Comparison of ENCODE assay signal across 25 cellular contexts in genomic region chr7:157963526-157963925, GRCh38.
"Had no signal": no experiment of that assay in that cellular context is flagged by ENCODE, and none has a peak within 500 bp of the region (broad histone marks: within the 10 kb centered on the region; RNA-seq: fewer than 3 reads in every experiment).

No MANE protein-coding gene starts in this region.

- H3K4me1 ChIP-seq: left ventricle myocardium inferior, right atrium auricular region, right lobe of liver, stomach, testis, thyroid gland, transverse colon, upper lobe of left lung, vagina had no signal

- H3K27me3 ChIP-seq: ovary, right atrium auricular region, right lobe of liver, testis, thyroid gland, upper lobe of left lung, vagina had no signal

- H3K36me3 Mint-ChIP-seq: natural killer cell treated with Interleukin-12 subunit alpha and Interleukin-12 subunit beta and Interleukin-15 and Interleukin-18, amount 100 ng/mL, for 72 hours; stimulated activated naive B cell treated with anti-CD40 and anti-IgM and Interleukin-4, amounts not matched to agents 10 μg/mL and 1 μg/mL and 100 μg/mL, for 72 hours had no signal

- H3K27ac Mint-ChIP-seq: naive thymus-derived CD4-positive, alpha-beta T cell; natural killer cell treated with Interleukin-12 subunit alpha and Interleukin-12 subunit beta and Interleukin-15 and Interleukin-18, amount 100 ng/mL, for 72 hours; progenitor cell of endocrine pancreas; stimulated activated naive B cell treated with anti-CD40 and anti-IgM and Interleukin-4, amounts not matched to agents 10 μg/mL and 1 μg/mL and 100 μg/mL, for 72 hours had no signal

- H3K9me3 ChIP-seq: mucosa of descending colon, ovary, right lobe of liver, testis, thyroid gland, transverse colon, upper lobe of left lung, vagina had no signal

- H3K9me3 Mint-ChIP-seq: natural killer cell treated with Interleukin-12 subunit alpha and Interleukin-12 subunit beta and Interleukin-15 and Interleukin-18, amount 100 ng/mL, for 72 hours had no signal

- H2AFZ ChIP-seq: hepatocyte had no signal

- H3K4me2 ChIP-seq: hepatocyte, smooth muscle cell had no signal

- H3K36me3 ChIP-seq: left ventricle myocardium inferior, ovary, right atrium auricular region, right lobe of liver, stomach, thyroid gland, transverse colon, upper lobe of left lung, vagina had no signal

- H3K4me3 ChIP-seq: hepatocyte, left ventricle myocardium inferior, lung, mucosa of descending colon, ovary, right atrium auricular region, right lobe of liver, smooth muscle cell, stomach, testis, thyroid gland, transverse colon, upper lobe of left lung, vagina had no signal

- H3K79me2 ChIP-seq: hepatocyte had no signal

- DNase-seq: left ventricle myocardium inferior; mesendoderm; midbrain; naive thymus-derived CD4-positive, alpha-beta T cell; ovary; right lobe of liver; stimulated activated CD4-positive, alpha-beta T cell treated with anti-CD3 and anti-CD28 coated beads, Interleukin-12 subunit alpha, Interleukin-12 subunit beta, amount 100 ng/mL, for 4 hours; stimulated activated CD4-positive, alpha-beta T cell treated with anti-CD3 and anti-CD28 coated beads, Interleukin-15, amount 100 ng/mL, for 24 hours; stimulated activated CD4-positive, alpha-beta T cell treated with anti-CD3 and anti-CD28 coated beads, Interleukin-2, amount 100 ng/mL, for 24 hours; stimulated activated CD4-positive, alpha-beta T cell treated with anti-CD3 and anti-CD28 coated beads, Interleukin-4, amount 100 ng/mL, for 1 hour; stimulated activated naive B cell treated with anti-CD40 and anti-IgM and Interleukin-4, amounts not matched to agents 10 μg/mL and 1 μg/mL and 100 μg/mL, for 72 hours; stimulated activated naive CD8-positive, alpha-beta T cell treated with anti-CD3 and anti-CD28 coated beads, Interleukin-15, Interleukin-2, amounts not matched to agents 100 U/mL and 50 U/mL, for 24 hours; stomach; testis; thyroid gland; transverse colon had no signal

- H3K4me3 Mint-ChIP-seq: naive thymus-derived CD4-positive, alpha-beta T cell; natural killer cell treated with Interleukin-12 subunit alpha and Interleukin-12 subunit beta and Interleukin-15 and Interleukin-18, amount 100 ng/mL, for 72 hours; stimulated activated naive B cell treated with anti-CD40 and anti-IgM and Interleukin-4, amounts not matched to agents 10 μg/mL and 1 μg/mL and 100 μg/mL, for 72 hours had no signal

- H3K27ac ChIP-seq: hepatocyte, left ventricle myocardium inferior, ovary, right atrium auricular region, right lobe of liver, stomach, testis, thyroid gland, transverse colon, upper lobe of left lung, vagina had no signal

- H3K4me1 Mint-ChIP-seq: naive thymus-derived CD4-positive, alpha-beta T cell; stimulated activated naive B cell treated with anti-CD40 and anti-IgM and Interleukin-4, amounts not matched to agents 10 μg/mL and 1 μg/mL and 100 μg/mL, for 72 hours had no signal
